Comparison of ENCODE assay signal across 28 cellular contexts in the genomic region with DNA sequence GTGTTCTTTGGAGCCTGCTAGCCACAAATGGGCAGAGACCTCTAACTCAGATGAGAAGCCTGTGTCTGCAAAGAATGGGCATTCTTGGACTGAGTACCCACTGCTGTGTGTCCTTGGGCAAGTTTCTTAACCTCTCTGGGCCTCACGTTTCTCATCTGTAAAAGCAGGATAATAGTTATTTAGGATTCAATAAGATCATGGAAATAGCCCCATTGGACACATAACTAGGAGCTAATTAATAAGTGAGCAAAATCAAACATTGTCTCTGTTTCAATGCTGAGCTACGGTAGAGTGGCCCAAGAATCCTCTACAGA.
DNase-seq lines count a peak whose midpoint lies in the region; ATAC-seq, FAIRE-seq and TF ChIP-seq lines count a peak whose summit lies in the region.
"Had no signal": no experiment of that assay in that cellular context is flagged by ENCODE, and none has a peak within 500 bp of the region (broad histone marks: within the 10 kb centered on the region; RNA-seq: fewer than 3 reads in every experiment).

No MANE protein-coding gene starts in this region.

- peaks cover 6 to 23% of the 10 kb centered on the region in 2 experiments; a peak in 4 of 5 replicates for H3K27me3 ChIP-seq in HepG2 (ENCODE audit: control insufficient read depth in 1 of 2, insufficient read depth in 2 of 2, low read length in 2 of 2)
- H3K27me3 ChIP-seq in right lobe of liver: no peaks in the 10 kb centered on the region
- H3K27me3 ChIP-seq in vagina: no peaks in the 10 kb centered on the region
- H3K27me3 ChIP-seq in Karpas-422 (ENCODE audit: low read length): no peaks in the 10 kb centered on the region
- H3K27me3 ChIP-seq: brain microvascular endothelial cell had no signal

- no peak for ATAC-seq in HepG2
- no peak for ATAC-seq in right lobe of liver
- ATAC-seq in naive thymus-derived CD8-positive, alpha-beta T cell: no peak
- ATAC-seq: activated naive CD8-positive, alpha-beta T cell treated with anti-CD3 and anti-CD28 coated beads, Interleukin-2, amount 50 U/mL, for 24 hours; mucosa of descending colon; WTC11 had no signal

- no peak overlapping the region for H3K27ac ChIP-seq in HepG2 (ENCODE audit: extremely low read length, insufficient read depth, low read length)
- no peak overlapping the region for H3K27ac ChIP-seq in right lobe of liver
- H3K27ac ChIP-seq in cingulate gyrus (ENCODE audit: low read depth, low read length): peak overlapping the region; percentile 67
- H3K27ac ChIP-seq in vagina: peak overlapping the region; percentile 65
- no peak overlapping the region for H3K27ac ChIP-seq in Karpas-422 (ENCODE audit: low read length)
- H3K27ac ChIP-seq: brain microvascular endothelial cell had no signal

- peaks cover 12% of the 10 kb centered on the region for H3K4me1 Mint-ChIP-seq in neural crest cell
- peaks cover 4 to 29% (median 17%) of the 10 kb centered on the region in 4 donors for H3K4me1 Mint-ChIP-seq in naive thymus-derived CD8-positive, alpha-beta T cell

- no peak for DNase-seq in HepG2 (ENCODE audit: low spot score)
- no peak for DNase-seq in right lobe of liver
- DNase-seq in neural crest cell (ENCODE audit: low read depth, low spot score): no peak
- no peak for DNase-seq in vagina (ENCODE audit: extremely low spot score in 2 of 2)
- DNase-seq in Karpas-422: no peak
- DNase-seq in central memory CD4-positive, alpha-beta T cell: no peak
- no peak for DNase-seq in naive thymus-derived CD8-positive, alpha-beta T cell
- DNase-seq: activated CD4-positive, alpha-beta T cell treated with anti-CD3 and anti-CD28 coated beads, Interleukin-2, amount 50 U/mL, for 48 hours; activated naive CD8-positive, alpha-beta T cell treated with anti-CD3 and anti-CD28 coated beads, Interleukin-2, amount 50 U/mL, for 24 hours; brain microvascular endothelial cell; DND-41; IMR-90; NCI-H2081; NCI-H345; NCI-H774; substantia nigra; T1000 had no signal

- H3K9me3 ChIP-seq in HepG2 (ENCODE audit: low read length): no peaks in the 10 kb centered on the region
- H3K9me3 ChIP-seq in right lobe of liver: no peaks in the 10 kb centered on the region
- H3K9me3 ChIP-seq in vagina: no peaks in the 10 kb centered on the region
- H3K9me3 ChIP-seq in Karpas-422 (ENCODE audit: low read length): no peaks in the 10 kb centered on the region
- H3K9me3 ChIP-seq: HAP-1, mucosa of descending colon had no signal

- H3K4me2 ChIP-seq in HepG2 (ENCODE audit: low read depth, low read length) (no peak overlapping the region), Karpas-422 (ENCODE audit: low read depth, low read length, poor library complexity, severe bottlenecking) (no peak overlapping the region)
- H3K4me2 ChIP-seq: smooth muscle cell had no signal

- H2AFZ ChIP-seq in HepG2 (ENCODE audit: low read length): no peak overlapping the region
- no peak overlapping the region for H2AFZ ChIP-seq in Karpas-422 (ENCODE audit: low read length)

- H3K9me2 ChIP-seq in Karpas-422 (replicated peaks; ENCODE audit: insufficient read depth, low read length): no peaks in the 10 kb centered on the region

- POLR2A ChIA-PET in HepG2 (lab: Yijun Ruan, JAX): no interaction called here
- POLR2A ChIA-PET in naive thymus-derived CD8-positive, alpha-beta T cell (lab: Charles Lee): interaction anchor here (0.7 to 6.0 kb wide), 3 partner anchors 15 to 26 kb away, joined by 4 to 112 read pairs (median 89); no protein-coding TSS in a partner anchor

- intact Hi-C loops in HepG2 (cut with micrococcal nuclease; ENCODE audit: unreplicated experiment) (loop anchor here (5.0 kb wide), 1 partner anchor 41 kb away; no protein-coding TSS in a partner anchor), right lobe of liver (cut with DNase I) (no loop called here), vagina (cut with DNase I) (no loop called here)

- TF ChIP-seq CTCF in HepG2 (CRISPR knock-in tag; IDR thresholded peaks at IDR 0.05) (no peak), right lobe of liver (IDR thresholded peaks at IDR 0.05) (no peak), neural crest cell (conservative IDR thresholded peaks at IDR 0.05) (no peak), vagina (IDR thresholded peaks at IDR 0.05) (no peak)

- BruUV-seq in HepG2 (replicated peaks; lab: Mats Ljungman, UMichigan): no TSS peak

- H3K9me3 Mint-ChIP-seq in neural crest cell: no peaks in the 10 kb centered on the region
- H3K9me3 Mint-ChIP-seq in naive thymus-derived CD8-positive, alpha-beta T cell: no peaks in the 10 kb centered on the region
- H3K9me3 Mint-ChIP-seq: activated naive CD8-positive, alpha-beta T cell treated with anti-CD3 and anti-CD28 coated beads, Interleukin-2, amount 50 U/mL, for 24 hours; endodermal cell; WTC11 had no signal

- H3K36me3 ChIP-seq in HepG2 (replicated peaks in 1 of 2; ENCODE audit: control insufficient read depth in 1 of 2, insufficient read depth in 2 of 2, low read length in 2 of 2) (no peaks in the 10 kb centered on the region), right lobe of liver (no peaks in the 10 kb centered on the region), vagina (no peaks in the 10 kb centered on the region), Karpas-422 (ENCODE audit: insufficient read depth, low read length) (no peaks in the 10 kb centered on the region)
- H3K36me3 ChIP-seq: brain microvascular endothelial cell had no signal

- H3K36me3 Mint-ChIP-seq in neural crest cell (ENCODE audit: low read depth): no peaks in the 10 kb centered on the region
- no peaks in the 10 kb centered on the region for H3K36me3 Mint-ChIP-seq in naive thymus-derived CD8-positive, alpha-beta T cell
- H3K36me3 Mint-ChIP-seq: WTC11 had no signal

- CTCF ChIA-PET in HepG2 (lab: Yijun Ruan, JAX; ENCODE audit: low intra/inter-chr PET ratio, low total read pairs): interaction anchor here (1.1 kb wide), 1 partner anchor 32 kb away, joined by 4 read pairs; no protein-coding TSS in a partner anchor

- peak overlapping the region; percentile 33 for H3K4me3 Mint-ChIP-seq in neural crest cell
- H3K4me3 Mint-ChIP-seq in naive thymus-derived CD8-positive, alpha-beta T cell: no peak overlapping the region
- H3K4me3 Mint-ChIP-seq: activated naive CD8-positive, alpha-beta T cell treated with anti-CD3 and anti-CD28 coated beads, Interleukin-2, amount 50 U/mL, for 24 hours; endodermal cell; WTC11 had no signal

- H3K27me3 Mint-ChIP-seq in neural crest cell (ENCODE audit: low read depth): peaks cover 39% of the 10 kb centered on the region
- H3K27me3 Mint-ChIP-seq in naive thymus-derived CD8-positive, alpha-beta T cell: no peaks in the 10 kb centered on the region
- H3K27me3 Mint-ChIP-seq: activated naive CD8-positive, alpha-beta T cell treated with anti-CD3 and anti-CD28 coated beads, Interleukin-2, amount 50 U/mL, for 24 hours had no signal

- H3K4me3 ChIP-seq in HepG2 (replicated peaks in 1 of 3; ENCODE audit: insufficient read depth in 1 of 3, low read depth in 2 of 3, low read length in 3 of 3): no peak overlapping the region
- no peak overlapping the region for H3K4me3 ChIP-seq in right lobe of liver
- H3K4me3 ChIP-seq in vagina: no peak overlapping the region
- H3K4me3 ChIP-seq in Karpas-422 (ENCODE audit: low read length): no peak overlapping the region
- H3K4me3 ChIP-seq: HAP-1, mucosa of descending colon, smooth muscle cell had no signal

- in situ Hi-C loops in HepG2 (cut with HindIII; ENCODE audit: extremely low pct_ligation_motif_present, low pct_unique_long_range_greater_than_20kb): loop anchor here (5.0 kb wide), 1 partner anchor 41 kb away; no protein-coding TSS in a partner anchor

- TF ChIP-seq POLR2A in HepG2 (IDR thresholded peaks at IDR 0.05; ENCODE audit: insufficient read depth in 1 of 2, low read depth in 2 of 2, low read length in 2 of 2): no peak
- no peak for TF ChIP-seq POLR2A in right lobe of liver (IDR thresholded peaks at IDR 0.05)
- no peak for TF ChIP-seq POLR2A in vagina (IDR thresholded peaks at IDR 0.05)

- FAIRE-seq in HepG2 (lab: Jason Lieb, UNC): no peak
- FAIRE-seq: colon, GM12891, islet of Langerhans, urothelium cell line had no signal

- H3K9ac ChIP-seq in HepG2 (ENCODE audit: insufficient read depth, low read depth, low read length) (no peak overlapping the region), Karpas-422 (ENCODE audit: low read length) (no peak overlapping the region)

- TF ChIP-seq RAD21 in HepG2 (CRISPR knock-in tag; IDR thresholded peaks at IDR 0.05): no peak

- peaks cover 18% of the 10 kb centered on the region for H3K4me1 ChIP-seq in HepG2 (ENCODE audit: insufficient read depth, low read length)
- H3K4me1 ChIP-seq in right lobe of liver: peaks cover 0 to 14% (median 3%) of the 10 kb centered on the region in 4 donors
- peaks cover 58% of the 10 kb centered on the region for H3K4me1 ChIP-seq in vagina
- peaks cover 29% of the 10 kb centered on the region for H3K4me1 ChIP-seq in Karpas-422 (ENCODE audit: low read length)

- WGBS in HepG2 (ENCODE audit: low lambda C conversion rate): 25% methylated on average over 2 of the region's 2 CpGs
- WGBS in right lobe of liver (ENCODE audit: insufficient coverage, low coverage, low lambda C conversion rate, missing lambda C conversion rate): 73% methylated on average over 2 of the region's 2 CpGs

- H4K20me1 ChIP-seq in HepG2 (ENCODE audit: insufficient read depth, low read length) (no peaks in the 10 kb centered on the region), Karpas-422 (ENCODE audit: insufficient read depth, low read depth, low read length) (no peaks in the 10 kb centered on the region)

- no peak overlapping the region for H3K27ac Mint-ChIP-seq in neural crest cell (ENCODE audit: unreplicated experiment)
- peak overlapping the region in 3 of 10 donors; percentile 35 to 53 (median 48) for H3K27ac Mint-ChIP-seq in naive thymus-derived CD8-positive, alpha-beta T cell
- H3K27ac Mint-ChIP-seq: activated naive CD8-positive, alpha-beta T cell treated with anti-CD3 and anti-CD28 coated beads, Interleukin-2, amount 50 U/mL, for 24 hours; endodermal cell; progenitor cell of endocrine pancreas; WTC11 had no signal

- TF ChIP-seq EP300 in HepG2 (IDR thresholded peaks at IDR 0.05; ENCODE audit: low read depth in 2 of 2, low read length in 2 of 2) (no peak), HepG2 (CRISPR knock-in tag; IDR thresholded peaks at IDR 0.05; ENCODE audit: borderline replicate concordance) (no peak)

- H3K79me2 ChIP-seq in HepG2 (ENCODE audit: insufficient read depth, low read length) (no peaks in the 10 kb centered on the region), Karpas-422 (ENCODE audit: low read length) (0 out of 2 replicates have a peak, but pooled peaks cover 3% of the 10 kb centered on the region)

TF ChIP-seq in HepG2, 621 proteins besides CTCF, POLR2A, EP300 and RAD21:
- TF ChIP-seq U2AF2 (IDR thresholded peaks at IDR 0.05; ENCODE audit: low read depth, low read length) (no peak), ZMAT3 (CRISPR knock-in tag; conservative IDR thresholded peaks at IDR 0.05) (no peak), ZNF768 (CRISPR knock-in tag; IDR thresholded peaks at IDR 0.05) (peak; percentile 73; the same call in 1 of the 2 replicates)
TF ChIP-seq in HepG2: peak in this region for 1.

Comparison
In these comparisons a context has a peak if more than half of its experiments do, and no peak if none do; other contexts are left out.
1. H3K27ac ChIP-seq: peak in cingulate gyrus (single experiment) and vagina (single experiment); none in HepG2 (single experiment), right lobe of liver (0 of 3) and Karpas-422 (single experiment).